8 cellular contexts compared by ENCODE assay signal in genomic region chr13:112969692-112970338, GRCh38. TPM values are rescaled to one million over a fixed set of nuclear protein-coding genes. Genes with fewer than 3 reads are reported as not detected.
DNase-seq lines count a peak whose midpoint lies in the region; ATAC-seq lines count a peak whose summit lies in the region.

No MANE protein-coding gene starts in this region.

- no peaks in the 10 kb centered on the region for H3K27me3 ChIP-seq in CD8-positive, alpha-beta memory T cell (ENCODE audit: insufficient read depth, low read length, poor library complexity, severe bottlenecking)
- H3K27me3 ChIP-seq in effector memory CD4-positive, alpha-beta T cell (replicated peaks; ENCODE audit: control insufficient read depth, insufficient read depth, low read length, poor library complexity, severe bottlenecking), result no peaks in the 10 kb centered on the region
- H3K27me3 ChIP-seq in neuron (ENCODE audit: insufficient read depth, low read length), result no peaks in the 10 kb centered on the region

- H3K9me3 Mint-ChIP-seq in CD8-positive, alpha-beta memory T cell, result no peaks in the 10 kb centered on the region

- peaks cover 0 to 9% (median 2%) of the 10 kb centered on the region in 3 donors for H3K36me3 Mint-ChIP-seq in CD8-positive, alpha-beta memory T cell

- H3K36me3 ChIP-seq in CD8-positive, alpha-beta memory T cell (ENCODE audit: insufficient read depth, low read length), result no peaks in the 10 kb centered on the region
- H3K36me3 ChIP-seq in effector memory CD4-positive, alpha-beta T cell (ENCODE audit: control insufficient read depth, insufficient read depth, low read length), result no peaks in the 10 kb centered on the region
- H3K36me3 ChIP-seq in neuron (ENCODE audit: insufficient read depth, low read length), result no peaks in the 10 kb centered on the region

- H3K4me1 ChIP-seq in CD8-positive, alpha-beta memory T cell (ENCODE audit: insufficient read depth, low read length), result peaks cover 15% of the 10 kb centered on the region
- peaks cover 4% of the 10 kb centered on the region for H3K4me1 ChIP-seq in effector memory CD4-positive, alpha-beta T cell (ENCODE audit: control insufficient read depth, insufficient read depth, low read length, poor library complexity, severe bottlenecking)
- peaks cover 10% of the 10 kb centered on the region for H3K4me1 ChIP-seq in neuron (ENCODE audit: insufficient read depth, low read length)

- H3K9me3 ChIP-seq in CD8-positive, alpha-beta memory T cell (ENCODE audit: low read length), result no peaks in the 10 kb centered on the region
- H3K9me3 ChIP-seq in effector memory CD4-positive, alpha-beta T cell (ENCODE audit: control insufficient read depth, low read length), result no peaks in the 10 kb centered on the region
- H3K9me3 ChIP-seq in neuron (ENCODE audit: low read length), result peaks cover 2% of the 10 kb centered on the region

- H3K4me3 ChIP-seq in CD8-positive, alpha-beta memory T cell (ENCODE audit: low read length), result peak overlapping the region; percentile 86
- peak overlapping the region; percentile 56 for H3K4me3 ChIP-seq in effector memory CD4-positive, alpha-beta T cell (ENCODE audit: insufficient read depth, low read depth, low read length, poor library complexity, severe bottlenecking)
- H3K4me3 ChIP-seq in neuron (ENCODE audit: low read length), result peak overlapping the region; percentile 51

- H3K27ac ChIP-seq in CD8-positive, alpha-beta memory T cell (ENCODE audit: low read depth, low read length), result peak overlapping the region; percentile 64
- H3K27ac ChIP-seq in effector memory CD4-positive, alpha-beta T cell (ENCODE audit: insufficient read depth, low read length, poor library complexity, severe bottlenecking), result no peak overlapping the region

- DNase-seq in CD8-positive, alpha-beta memory T cell, result no peak
- DNase-seq in NCI-H146 (lab: John Stamatoyannopoulos, UW) (peak; percentile 68), AG08395 (ENCODE audit: low spot score) (no peak), Kasumi-1 (lab: John Stamatoyannopoulos, UW) (no peak), glomerular visceral epithelial cell (ENCODE audit: extremely low spot score) (no peak)
- no peak for DNase-seq in effector memory CD4-positive, alpha-beta T cell

- POLR2A ChIA-PET in CD8-positive, alpha-beta memory T cell (lab: Charles Lee), result interaction anchor here (0.6 kb wide), 2 partner anchors 240 to 416 kb away, joined by 3 to 4 read pairs; partner anchors contain the start of gene CUL4A

- H3K27me3 Mint-ChIP-seq in CD8-positive, alpha-beta memory T cell, result no peaks in the 10 kb centered on the region

- CTCF ChIA-PET in CD8-positive, alpha-beta memory T cell (lab: Charles Lee), result interaction anchor here (0.7 to 3.4 kb wide), 4 partner anchors 27 to 425 kb away, joined by 3 to 15 read pairs (median 4); no protein-coding TSS in a partner anchor

- H3K4me1 Mint-ChIP-seq in CD8-positive, alpha-beta memory T cell, result peaks cover 18 to 41% (median 40%) of the 10 kb centered on the region in 3 donors

- H2AFZ ChIP-seq in neuron (ENCODE audit: low read depth, low read length), result peak overlapping the region; percentile 33

- H3K27ac Mint-ChIP-seq in CD8-positive, alpha-beta memory T cell, result peak overlapping the region; percentile 75 to 96 (median 91)

- H3K4me3 Mint-ChIP-seq in CD8-positive, alpha-beta memory T cell, result peak overlapping the region; percentile 86 to 99 (median 92)

- no peak for ATAC-seq in HG02763 (IDR thresholded peaks at IDR 0.05; ENCODE audit: unreplicated experiment)

RNA-seq across cellular contexts. Expression of gene MCF2L, which starts 0.8 kb away (rescaled TPM):
- total RNA-seq in CD8-positive, alpha-beta memory T cell, result 1 to 10 TPM; 9.1 to 9.6 TPM
- polyA plus RNA-seq in CD8-positive, alpha-beta memory T cell, result 2.5 TPM
